1 cellular context compared by ENCODE assay signal in genomic region chr16:1454561-1454960, GRCh38.
TF ChIP-seq lines count a peak whose summit lies in the region.

No MANE protein-coding gene starts in this region.

TF ChIP-seq in HepG2, 621 proteins besides CTCF, POLR2A, EP300 and RAD21:
- TF ChIP-seq PREB (CRISPR knock-in tag; IDR thresholded peaks at IDR 0.05) (no peak), NFIC (IDR thresholded peaks at IDR 0.05; ENCODE audit: low read length) (no peak), ZNF781 (CRISPR knock-in tag; IDR thresholded peaks at IDR 0.05; ENCODE audit: borderline replicate concordance, not compliant biosample characterization) (no peak), AGO2 (optimal IDR thresholded peaks at IDR 0.05; ENCODE audit: low read depth, low read length) (peak; percentile 41)
